ENCODE assay signal across 22 cellular contexts in genomic region chr7:113504691-113505090, GRCh38.
"Had no signal": no experiment of that assay in that cellular context is flagged by ENCODE, and none has a peak within 500 bp of the region (broad histone marks: within the 10 kb centered on the region; RNA-seq: fewer than 3 reads in every experiment).

No MANE protein-coding gene starts in this region.

- H3K4me3 ChIP-seq: coronary artery, dorsolateral prefrontal cortex, esophagus muscularis mucosa, hepatocyte, lower lobe of right lung, mucosa of descending colon had no signal

- H3K27ac ChIP-seq: coronary artery, dorsolateral prefrontal cortex, esophagus muscularis mucosa, foreskin keratinocyte, hepatocyte, lower lobe of right lung had no signal

- H3K27me3 ChIP-seq: dorsolateral prefrontal cortex, esophagus muscularis mucosa, foreskin keratinocyte, hepatocyte had no signal

- H3K9me3 ChIP-seq: esophagus muscularis mucosa, lower lobe of right lung, mucosa of descending colon had no signal

- ATAC-seq: foreskin keratinocyte, left colon, left lobe of liver, lower lobe of right lung, mucosa of descending colon had no signal

- DNase-seq: dermis blood vessel endothelial cell; dorsolateral prefrontal cortex; effector CD4-positive, alpha-beta T cell; effector memory CD4-positive, alpha-beta T cell; foreskin keratinocyte; glutamatergic neuron; head of caudate nucleus; hypothalamus; immature natural killer cell; islet precursor cell; kidney; kidney glomerular epithelial cell; left colon; left ventricle myocardium superior; lower lobe of right lung; mesenchymal stem cell; mucosa of descending colon; naive B cell had no signal

- H3K4me1 ChIP-seq: esophagus muscularis mucosa, foreskin keratinocyte, lower lobe of right lung had no signal

- H3K36me3 ChIP-seq: esophagus muscularis mucosa, lower lobe of right lung had no signal
